In genomic region chr6:108557494-108558371, GRCh38 we compare ENCODE assay signal across 1 cellular context.
TF ChIP-seq lines count a peak whose summit lies in the region.

No MANE protein-coding gene starts in this region.

TF ChIP-seq in K562, 482 proteins besides CTCF, POLR2A, EP300 and RAD21 (continued from another document and continues in another):
- no peak for TF ChIP-seq RREB1 (CRISPR knock-in tag; IDR thresholded peaks at IDR 0.05)
- no peak for TF ChIP-seq IRF1 (CRISPR knock-in tag; IDR thresholded peaks at IDR 0.05; ENCODE audit: borderline replicate concordance)
- no peak for TF ChIP-seq ZFP36 (IDR thresholded peaks at IDR 0.05; ENCODE audit: low read depth, low read length, partially characterized antibody)
- no peak for TF ChIP-seq SNAPC5 (CRISPR knock-in tag; IDR thresholded peaks at IDR 0.05)
- TF ChIP-seq SIX5 (IDR thresholded peaks at IDR 0.05; ENCODE audit: borderline replicate concordance in 1 of 2, insufficient read depth in 1 of 2, low read depth in 1 of 2, low read length in 2 of 2): no peak
- TF ChIP-seq E2F1 (CRISPR knock-in tag; IDR thresholded peaks at IDR 0.05): no peak
- peak; percentile 23; the same call in 1 of the 2 replicates for TF ChIP-seq POLR2AphosphoS5 (IDR thresholded peaks at IDR 0.05; ENCODE audit: control insufficient read depth, insufficient read depth, low read depth, low read length)
- no peak for TF ChIP-seq AFF4 (CRISPR knock-in tag; IDR thresholded peaks at IDR 0.05)
- no peak for TF ChIP-seq ZNF263 (CRISPR knock-in tag; IDR thresholded peaks at IDR 0.05; ENCODE audit: borderline replicate concordance)
- no peak for TF ChIP-seq ATF2 (CRISPR knock-in tag; IDR thresholded peaks at IDR 0.05)
- no peak; a peak in 1 of 6 replicates for TF ChIP-seq ZBTB11 (CRISPR knock-in tag; IDR thresholded peaks at IDR 0.05)
- no peak for TF ChIP-seq ZNF668 (CRISPR knock-in tag; IDR thresholded peaks at IDR 0.05)
- peak; percentile 92 for TF ChIP-seq BHLHE40 (IDR thresholded peaks at IDR 0.05; ENCODE audit: low read length)
- no peak for TF ChIP-seq ZBTB17 (CRISPR knock-in tag; IDR thresholded peaks at IDR 0.05)
- no peak for TF ChIP-seq MEIS2 (IDR thresholded peaks at IDR 0.05; ENCODE audit: partially characterized antibody)
- peak; percentile 77 for TF ChIP-seq RBBP5 (IDR thresholded peaks at IDR 0.05; ENCODE audit: borderline replicate concordance, insufficient read depth, low read length, poor library complexity, severe bottlenecking)
- TF ChIP-seq ELF2 (CRISPR knock-in tag; IDR thresholded peaks at IDR 0.05): no peak
- no peak for TF ChIP-seq NFE2 (IDR thresholded peaks at IDR 0.05; ENCODE audit: low read depth)
- no peak for TF ChIP-seq NFXL1 (CRISPR knock-in tag; IDR thresholded peaks at IDR 0.05)
- TF ChIP-seq MITF (IDR thresholded peaks at IDR 0.05): no peak
- no peak for TF ChIP-seq RERE (CRISPR knock-in tag; IDR thresholded peaks at IDR 0.05; ENCODE audit: borderline replicate concordance)
- TF ChIP-seq MTA2 (IDR thresholded peaks at IDR 0.05; ENCODE audit: low read depth): no peak
- TF ChIP-seq CREB1 (IDR thresholded peaks at IDR 0.05): no peak
- TF ChIP-seq CREB1 (CRISPR knock-in tag; IDR thresholded peaks at IDR 0.05): no peak
